In the genomic region with DNA sequence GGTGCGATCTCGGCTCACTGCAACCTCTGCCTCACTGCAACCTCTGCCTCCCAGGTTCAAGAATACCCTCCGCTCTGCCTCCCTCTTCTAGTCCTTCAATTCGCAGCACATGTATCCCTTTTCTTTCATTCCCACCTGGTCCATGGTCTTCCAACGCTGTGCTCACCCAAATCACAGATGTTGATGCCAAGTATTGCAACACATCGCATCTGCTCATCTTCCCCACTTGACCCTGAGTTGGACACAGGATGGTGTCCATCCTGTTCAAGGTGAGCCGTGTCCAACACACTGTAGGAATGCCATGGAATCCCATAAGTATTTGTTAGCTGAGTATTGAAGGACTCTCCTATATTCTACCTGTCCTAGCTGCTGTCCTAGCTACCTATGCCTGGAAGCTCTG, we compare ENCODE assay signal across 28 cellular contexts.
"Had no signal": no experiment of that assay in that cellular context is flagged by ENCODE, and none has a peak within 500 bp of the region (broad histone marks: within the 10 kb centered on the region; RNA-seq: fewer than 3 reads in every experiment).

No MANE protein-coding gene starts in this region.

- H3K36me3 Mint-ChIP-seq: mesothelial cell of epicardium; naive B cell; natural killer cell treated with Interleukin-12 subunit alpha and Interleukin-12 subunit beta and Interleukin-15 and Interleukin-18, amount 100 ng/mL, for 72 hours; stimulated activated naive B cell treated with anti-CD40 and anti-IgM and Interleukin-4, amounts not matched to agents 10 μg/mL and 1 μg/mL and 100 μg/mL, for 72 hours had no signal

- H3K9me3 Mint-ChIP-seq: mesothelial cell of epicardium; naive B cell; natural killer cell treated with Interleukin-12 subunit alpha and Interleukin-12 subunit beta and Interleukin-15 and Interleukin-18, amount 100 ng/mL, for 72 hours; stimulated activated naive B cell treated with anti-CD40 and anti-IgM and Interleukin-4, amounts not matched to agents 10 μg/mL and 1 μg/mL and 100 μg/mL, for 72 hours had no signal

- ATAC-seq: left cardiac atrium; left lung; lower lobe of right lung; natural killer cell treated with Interleukin-12 subunit alpha and Interleukin-12 subunit beta and Interleukin-15 and Interleukin-18, amount 100 ng/mL, for 72 hours; sciatic nerve; stimulated activated naive B cell treated with anti-CD40 and anti-IgM and Interleukin-4, amounts not matched to agents 10 μg/mL and 1 μg/mL and 100 μg/mL, for 72 hours; stimulated activated naive CD8-positive, alpha-beta T cell treated with anti-CD3 and anti-CD28 coated beads, Interleukin-15, Interleukin-2, amounts not matched to agents 100 U/mL and 50 U/mL, for 24 hours; upper lobe of right lung had no signal

- FAIRE-seq: keratinocyte had no signal

- H3K36me3 ChIP-seq: left lung, lower lobe of right lung, ovary, right atrium auricular region, stomach, thyroid gland, transverse colon, upper lobe of right lung, uterus had no signal

- H3K9me3 ChIP-seq: left lung, lower lobe of right lung, ovary, right atrium auricular region, stomach, testis, thyroid gland, transverse colon, upper lobe of right lung, uterus had no signal

- H3K4me3 Mint-ChIP-seq: mesothelial cell of epicardium; natural killer cell treated with Interleukin-12 subunit alpha and Interleukin-12 subunit beta and Interleukin-15 and Interleukin-18, amount 100 ng/mL, for 72 hours; stimulated activated naive B cell treated with anti-CD40 and anti-IgM and Interleukin-4, amounts not matched to agents 10 μg/mL and 1 μg/mL and 100 μg/mL, for 72 hours had no signal

- H3K4me3 ChIP-seq: left lung, lower lobe of right lung, ovary, right atrium auricular region, skin epidermis, stomach, testis, thyroid gland, transverse colon, upper lobe of right lung, uterus had no signal

- H3K27ac ChIP-seq: left lung, lower lobe of right lung, ovary, right atrium auricular region, skin epidermis, stomach, testis, thyroid gland, transverse colon, upper lobe of right lung, uterus had no signal

- DNase-seq: hippocampal formation; kidney glomerular epithelial cell; left cardiac atrium; left lung; lower lobe of right lung; mammary epithelial cell; mesenchymal stem cell; naive B cell; ovary; stimulated activated CD4-positive, alpha-beta T cell treated with anti-CD3 and anti-CD28 coated beads, Interleukin-12 subunit alpha, Interleukin-12 subunit beta, amount 100 ng/mL, for 4 hours; stimulated activated CD4-positive, alpha-beta T cell treated with anti-CD3 and anti-CD28 coated beads, Interleukin-15, amount 100 ng/mL, for 24 hours; stimulated activated CD4-positive, alpha-beta T cell treated with anti-CD3 and anti-CD28 coated beads, Interleukin-2, amount 100 ng/mL, for 24 hours; stimulated activated CD4-positive, alpha-beta T cell treated with anti-CD3 and anti-CD28 coated beads, Interleukin-4, amount 100 ng/mL, for 1 hour; stimulated activated naive B cell treated with anti-CD40 and anti-IgM and Interleukin-4, amounts not matched to agents 10 μg/mL and 1 μg/mL and 100 μg/mL, for 72 hours; stimulated activated naive CD8-positive, alpha-beta T cell treated with anti-CD3 and anti-CD28 coated beads, Interleukin-15, Interleukin-2, amounts not matched to agents 100 U/mL and 50 U/mL, for 24 hours; stomach; testis; thyroid gland; transverse colon; upper lobe of right lung; uterus had no signal

- H3K27ac Mint-ChIP-seq: mesothelial cell of epicardium; natural killer cell treated with Interleukin-12 subunit alpha and Interleukin-12 subunit beta and Interleukin-15 and Interleukin-18, amount 100 ng/mL, for 72 hours; progenitor cell of endocrine pancreas; stimulated activated naive B cell treated with anti-CD40 and anti-IgM and Interleukin-4, amounts not matched to agents 10 μg/mL and 1 μg/mL and 100 μg/mL, for 72 hours had no signal

- H3K4me1 ChIP-seq: right atrium auricular region, stomach, testis, thyroid gland, upper lobe of right lung, uterus had no signal

- H3K27me3 ChIP-seq: left lung, ovary, right atrium auricular region, stomach, testis, thyroid gland, transverse colon, upper lobe of right lung, uterus had no signal
